Comparison of ENCODE assay signal across 1 cellular context in genomic region chr12:45890276-45890675, GRCh38.
TF ChIP-seq lines count a peak whose summit lies in the region.

No MANE protein-coding gene starts in this region.

TF ChIP-seq in HCT116, 20 proteins besides CTCF, POLR2A, EP300 and RAD21 (continued from another document):
- no peak for TF ChIP-seq REST (IDR thresholded peaks at IDR 0.05; ENCODE audit: low read depth)
- TF ChIP-seq JUND (IDR thresholded peaks at IDR 0.05) = no peak
- TF ChIP-seq SP1 (IDR thresholded peaks at IDR 0.05; ENCODE audit: low read depth) = no peak
- TF ChIP-seq EZH2 (IDR thresholded peaks at IDR 0.05) = no peak
- TF ChIP-seq EGR1 (IDR thresholded peaks at IDR 0.05; ENCODE audit: low read depth) = no peak
- no peak for TF ChIP-seq CEBPB (IDR thresholded peaks at IDR 0.05; ENCODE audit: low read depth)
- no peak for TF ChIP-seq ZNF274 (IDR thresholded peaks at IDR 0.05; ENCODE audit: low read depth, low read length)
